Comparison of ENCODE assay signal across 27 cellular contexts in the genomic region with DNA sequence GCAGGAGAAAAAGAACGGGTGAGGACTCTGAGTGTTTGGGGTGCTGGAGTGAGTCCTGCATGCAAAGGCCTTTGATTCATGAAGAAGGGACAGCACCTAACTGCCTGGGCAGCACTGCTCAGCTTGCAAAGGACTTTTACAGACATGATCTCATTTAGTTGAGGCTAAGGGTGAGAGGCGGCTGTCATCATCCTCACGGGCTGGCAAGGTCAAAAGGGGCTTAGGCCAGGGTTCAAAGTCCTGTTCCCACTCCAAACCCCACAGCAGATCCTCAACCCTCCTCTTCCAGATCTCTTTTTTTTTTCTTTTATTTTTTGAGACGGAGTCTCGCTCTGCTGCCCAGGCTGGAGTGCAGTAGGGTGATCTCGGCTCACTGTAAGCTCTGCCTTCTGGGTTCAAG. TPM values are rescaled to one million over a fixed set of nuclear protein-coding genes. Genes with fewer than 3 reads are reported as not detected.
A peak's percentile ranks its signal among the peaks of the same experiment; 100 is the strongest.
DNase-seq lines count a peak whose midpoint lies in the region; ATAC-seq and TF ChIP-seq lines count a peak whose summit lies in the region.
"Had no signal": no experiment of that assay in that cellular context is flagged by ENCODE, and none has a peak within 500 bp of the region (broad histone marks: within the 10 kb centered on the region; RNA-seq: fewer than 3 reads in every experiment).

No MANE protein-coding gene starts in this region.

- in situ Hi-C loops in HAP-1 (cut with MboI; ENCODE audit: low sequenced_read_pairs) = no loop called here

- H3K4me3 Mint-ChIP-seq in activated naive CD4-positive, alpha-beta T cell treated with anti-CD3 and anti-CD28 coated beads, Interleukin-2, amount 10 ng/mL, durations not matched to agents 7 days and 5 days = no peak overlapping the region
- H3K4me3 Mint-ChIP-seq in IgD-negative memory B cell = peak overlapping the region; percentile 90 to 100 (median 99)
- H3K4me3 Mint-ChIP-seq in stimulated activated naive B cell treated with anti-CD40 and anti-IgM and Interleukin-4, amounts not matched to agents 10 μg/mL and 1 μg/mL and 100 μg/mL, for 72 hours = peak overlapping the region; percentile 48 to 83
- H3K4me3 Mint-ChIP-seq: activated CD4-positive, alpha-beta memory T cell treated with anti-CD3 and anti-CD28 coated beads, Interleukin-2, amount 10 ng/mL, durations not matched to agents 7 days and 5 days; WTC11 had no signal

- no peaks in the 10 kb centered on the region for H3K27me3 ChIP-seq in dorsolateral prefrontal cortex
- H3K27me3 ChIP-seq in HAP-1 (ENCODE audit: low read depth) = no peaks in the 10 kb centered on the region
- H3K27me3 ChIP-seq: breast epithelium, foreskin keratinocyte, hepatocyte, ovary, SJCRH30, suprapubic skin, vagina had no signal

- peaks cover 86% of the 10 kb centered on the region for H3K4me1 Mint-ChIP-seq in activated naive CD4-positive, alpha-beta T cell treated with anti-CD3 and anti-CD28 coated beads, Interleukin-2, amount 10 ng/mL, durations not matched to agents 7 days and 5 days
- peaks cover 41 to 57% (median 47%) of the 10 kb centered on the region in 3 donors for H3K4me1 Mint-ChIP-seq in IgD-negative memory B cell
- peaks cover 77 to 90% of the 10 kb centered on the region in 2 donors for H3K4me1 Mint-ChIP-seq in stimulated activated naive B cell treated with anti-CD40 and anti-IgM and Interleukin-4, amounts not matched to agents 10 μg/mL and 1 μg/mL and 100 μg/mL, for 72 hours

- no peaks in the 10 kb centered on the region for H3K36me3 ChIP-seq in HAP-1 (replicated peaks)
- H3K36me3 ChIP-seq: breast epithelium, ovary, SJCRH30, suprapubic skin, vagina had no signal

- CTCF ChIA-PET in activated naive CD4-positive, alpha-beta T cell treated with anti-CD3 and anti-CD28 coated beads, Interleukin-2, amount 10 ng/mL, durations not matched to agents 7 days and 5 days (lab: Charles Lee) = no interaction called here

- intact Hi-C loops in dorsolateral prefrontal cortex (cut with DNase I) = no loop called here

- peak overlapping the region; percentile 52 for H3K27ac Mint-ChIP-seq in activated naive CD4-positive, alpha-beta T cell treated with anti-CD3 and anti-CD28 coated beads, Interleukin-2, amount 10 ng/mL, durations not matched to agents 7 days and 5 days
- H3K27ac Mint-ChIP-seq in IgD-negative memory B cell = peak overlapping the region; percentile 92 to 97 (median 96)
- H3K27ac Mint-ChIP-seq in stimulated activated naive B cell treated with anti-CD40 and anti-IgM and Interleukin-4, amounts not matched to agents 10 μg/mL and 1 μg/mL and 100 μg/mL, for 72 hours = peak overlapping the region; percentile 95
- H3K27ac Mint-ChIP-seq: activated CD4-positive, alpha-beta memory T cell treated with anti-CD3 and anti-CD28 coated beads, Interleukin-2, amount 10 ng/mL, durations not matched to agents 7 days and 5 days; WTC11 had no signal

- H3K27me3 Mint-ChIP-seq in activated naive CD4-positive, alpha-beta T cell treated with anti-CD3 and anti-CD28 coated beads, Interleukin-2, amount 10 ng/mL, durations not matched to agents 7 days and 5 days = no peaks in the 10 kb centered on the region
- H3K27me3 Mint-ChIP-seq in IgD-negative memory B cell = no peaks in the 10 kb centered on the region
- no peaks in the 10 kb centered on the region for H3K27me3 Mint-ChIP-seq in stimulated activated naive B cell treated with anti-CD40 and anti-IgM and Interleukin-4, amounts not matched to agents 10 μg/mL and 1 μg/mL and 100 μg/mL, for 72 hours
- H3K27me3 Mint-ChIP-seq: activated CD4-positive, alpha-beta memory T cell treated with anti-CD3 and anti-CD28 coated beads, Interleukin-2, amount 10 ng/mL, durations not matched to agents 7 days and 5 days had no signal

- TF ChIP-seq CTCF in dorsolateral prefrontal cortex (IDR thresholded peaks at IDR 0.05 in 54 of 56, conservative IDR thresholded peaks at IDR 0.05 in 2 of 56; ENCODE audit: low read depth in 1 of 56, partially characterized antibody in 56 of 56) = no peak

- H3K27ac ChIP-seq in dorsolateral prefrontal cortex = peak overlapping the region in 49 of 59 donors; percentile 19 to 94 (median 83)
- H3K27ac ChIP-seq: epithelial cell of prostate, foreskin keratinocyte, hepatocyte, ovary, SJCRH30, suprapubic skin, vagina had no signal

- H3K9me3 ChIP-seq in HAP-1 = no peaks in the 10 kb centered on the region
- H3K9me3 ChIP-seq: breast epithelium, ovary, SJCRH30, suprapubic skin, vagina had no signal

- ATAC-seq in stimulated activated naive B cell treated with anti-CD40 and anti-IgM and Interleukin-4, amounts not matched to agents 10 μg/mL and 1 μg/mL and 100 μg/mL, for 72 hours (replicated peaks) = peak; percentile 7 to 12
- ATAC-seq: foreskin keratinocyte, PC-3, right cardiac atrium, WTC11 had no signal

- peaks cover 5% of the 10 kb centered on the region for H3K4me1 ChIP-seq in HAP-1

- H3K36me3 Mint-ChIP-seq in activated naive CD4-positive, alpha-beta T cell treated with anti-CD3 and anti-CD28 coated beads, Interleukin-2, amount 10 ng/mL, durations not matched to agents 7 days and 5 days = peaks cover 10% of the 10 kb centered on the region
- peaks cover 10% of the 10 kb centered on the region for H3K36me3 Mint-ChIP-seq in IgD-negative memory B cell
- peaks cover 17 to 19% of the 10 kb centered on the region in 2 donors for H3K36me3 Mint-ChIP-seq in stimulated activated naive B cell treated with anti-CD40 and anti-IgM and Interleukin-4, amounts not matched to agents 10 μg/mL and 1 μg/mL and 100 μg/mL, for 72 hours
- H3K36me3 Mint-ChIP-seq: WTC11 had no signal

- no peak for DNase-seq in activated naive CD4-positive, alpha-beta T cell treated with anti-CD3 and anti-CD28 coated beads, Interleukin-2, amount 10 ng/mL, durations not matched to agents 7 days and 5 days
- DNase-seq in activated naive CD4-positive, alpha-beta T cell treated with Interleukin-2 at 50 U/mL for 16 hours = no peak
- DNase-seq in dorsolateral prefrontal cortex (no peak), HAP-1 (ENCODE audit: low spot score in 2 of 2) (no peak), cortex of kidney (lab: John Stamatoyannopoulos, UW) (no peak)
- no peak for DNase-seq in stimulated activated naive B cell treated with anti-CD40 and anti-IgM and Interleukin-4, amounts not matched to agents 10 μg/mL and 1 μg/mL and 100 μg/mL, for 72 hours
- no peak for DNase-seq in activated effector memory CD4-positive, alpha-beta T cell treated with anti-CD3 and anti-CD28 coated beads, Interleukin-2, amount 50 U/mL, for 16 hours
- DNase-seq: activated CD4-positive, alpha-beta memory T cell treated with anti-CD3 and anti-CD28 coated beads, Interleukin-2, amount 10 ng/mL, durations not matched to agents 7 days and 5 days; dermis blood vessel endothelial cell; foreskin keratinocyte; NCI-H187; NCI-H774; ovary; PC-3; right cardiac atrium; SJCRH30 had no signal

- no peaks in the 10 kb centered on the region for H3K9me3 Mint-ChIP-seq in activated naive CD4-positive, alpha-beta T cell treated with anti-CD3 and anti-CD28 coated beads, Interleukin-2, amount 10 ng/mL, durations not matched to agents 7 days and 5 days
- H3K9me3 Mint-ChIP-seq in IgD-negative memory B cell = no peaks in the 10 kb centered on the region
- H3K9me3 Mint-ChIP-seq in stimulated activated naive B cell treated with anti-CD40 and anti-IgM and Interleukin-4, amounts not matched to agents 10 μg/mL and 1 μg/mL and 100 μg/mL, for 72 hours = no peaks in the 10 kb centered on the region
- H3K9me3 Mint-ChIP-seq: activated CD4-positive, alpha-beta memory T cell treated with anti-CD3 and anti-CD28 coated beads, Interleukin-2, amount 10 ng/mL, durations not matched to agents 7 days and 5 days; WTC11 had no signal

- peak overlapping the region in 12 of 59 donors; percentile 3 to 68 (median 52) for H3K4me3 ChIP-seq in dorsolateral prefrontal cortex
- no peak overlapping the region for H3K4me3 ChIP-seq in HAP-1
- H3K4me3 ChIP-seq: breast epithelium, hepatocyte, ovary, SJCRH30, suprapubic skin, vagina had no signal

RNA-seq across cellular contexts. Expression of a gene that starts 4.8 kb away (rescaled TPM):
- polyA plus RNA-seq in IgD-negative memory B cell = 160 TPM
- total RNA-seq in dorsolateral prefrontal cortex = 10 to 100 TPM in 119 of 120 experiments, 1 to 10 TPM in 1; 7.0 to 64.1 (median 28.9) TPM

RNA-seq across cellular contexts. Expression of a gene that starts 29.1 kb away (rescaled TPM):
- 1.1 TPM for polyA plus RNA-seq in IgD-negative memory B cell
- 1 to 10 TPM in 8 of 120 experiments, under 1 TPM in 34, not detected in 78; 0.22 to 2.0 (median 0.62) TPM for total RNA-seq in dorsolateral prefrontal cortex
- total RNA-seq: A673; activated CD4-positive, alpha-beta memory T cell treated with anti-CD3 and anti-CD28 coated beads, Interleukin-2, amount 10 ng/mL, durations not matched to agents 7 days and 5 days; breast epithelium; dermis blood vessel endothelial cell; foreskin keratinocyte; G401; H4; hepatocyte; ovary; PC-3; right cardiac atrium; suprapubic skin; vagina had no signal
- polyA plus RNA-seq: foreskin keratinocyte, hepatocyte, keratinocyte, ovary, right cardiac atrium had no signal

RNA-seq across cellular contexts. Expression of a gene that starts 41.0 kb away (rescaled TPM):
- 2.1 TPM for polyA plus RNA-seq in IgD-negative memory B cell
- total RNA-seq in dorsolateral prefrontal cortex = 10 to 100 TPM in 118 of 120 experiments, 1 to 10 TPM in 2; 7.1 to 34.6 (median 19.7) TPM
- total RNA-seq: activated CD4-positive, alpha-beta memory T cell treated with anti-CD3 and anti-CD28 coated beads, Interleukin-2, amount 10 ng/mL, durations not matched to agents 7 days and 5 days; SJCRH30 had no signal

RNA-seq across cellular contexts. Expression of a gene that starts 43.4 kb away (rescaled TPM):
- polyA plus RNA-seq in IgD-negative memory B cell = 24.4 TPM
- 10 to 100 TPM in 118 of 120 experiments, 1 to 10 TPM in 2; 9.7 to 74.7 (median 21.5) TPM for total RNA-seq in dorsolateral prefrontal cortex
- total RNA-seq: A673; activated CD4-positive, alpha-beta memory T cell treated with anti-CD3 and anti-CD28 coated beads, Interleukin-2, amount 10 ng/mL, durations not matched to agents 7 days and 5 days; H4 had no signal

RNA-seq across cellular contexts. Expression of a gene that starts 43.5 kb away (rescaled TPM):
- polyA plus RNA-seq in IgD-negative memory B cell = 13.8 TPM
- total RNA-seq in dorsolateral prefrontal cortex = 100 to 1,000 TPM in 15 of 120 experiments, 10 to 100 TPM in 105; 42.7 to 122 (median 85.2) TPM
